Comparison of ENCODE assay signal across 1 cellular context in genomic region chr17:39653662-39654331, GRCh38.
TF ChIP-seq lines count a peak whose summit lies in the region.

No MANE protein-coding gene starts in this region.

TF ChIP-seq in HepG2, 621 proteins besides CTCF, POLR2A, EP300 and RAD21 (continued from another document and continues in another):
- TF ChIP-seq, protein P1, sequence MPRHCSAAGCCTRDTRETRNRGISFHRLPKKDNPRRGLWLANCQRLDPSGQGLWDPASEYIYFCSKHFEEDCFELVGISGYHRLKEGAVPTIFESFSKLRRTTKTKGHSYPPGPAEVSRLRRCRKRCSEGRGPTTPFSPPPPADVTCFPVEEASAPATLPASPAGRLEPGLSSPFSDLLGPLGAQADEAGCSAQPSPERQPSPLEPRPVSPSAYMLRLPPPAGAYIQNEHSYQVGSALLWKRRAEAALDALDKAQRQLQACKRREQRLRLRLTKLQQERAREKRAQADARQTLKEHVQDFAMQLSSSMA (CRISPR knock-in tag; IDR thresholded peaks at IDR 0.05): no peak
- TF ChIP-seq CAMTA2 (CRISPR knock-in tag; IDR thresholded peaks at IDR 0.05; ENCODE audit: borderline replicate concordance) (no peak), FOXJ3 (CRISPR knock-in tag; IDR thresholded peaks at IDR 0.05; ENCODE audit: borderline replicate concordance) (no peak), ZSCAN31 (CRISPR knock-in tag; IDR thresholded peaks at IDR 0.05; ENCODE audit: low read depth) (no peak), ZNF224 (CRISPR knock-in tag; IDR thresholded peaks at IDR 0.05) (no peak), ZIK1 (CRISPR knock-in tag; IDR thresholded peaks at IDR 0.05; ENCODE audit: borderline replicate concordance, low read depth) (no peak), FLYWCH1 (CRISPR knock-in tag; IDR thresholded peaks at IDR 0.05) (no peak), ZNF251 (CRISPR knock-in tag; IDR thresholded peaks at IDR 0.05) (no peak), AGO2 (optimal IDR thresholded peaks at IDR 0.05; ENCODE audit: low read depth, low read length) (no peak), ZNF264 (CRISPR knock-in tag; IDR thresholded peaks at IDR 0.05) (no peak), SNRNP70 (IDR thresholded peaks at IDR 0.05; ENCODE audit: low read depth, low read length) (no peak), RBAK (CRISPR knock-in tag; IDR thresholded peaks at IDR 0.05) (no peak), PHF21A (CRISPR knock-in tag; IDR thresholded peaks at IDR 0.05) (0 out of 2 replicates have a peak, but pooled peaks have one; percentile 28), TBP (CRISPR knock-in tag; IDR thresholded peaks at IDR 0.05) (no peak), ZNF850 (CRISPR knock-in tag; conservative IDR thresholded peaks at IDR 0.05) (no peak), U2AF1 (optimal IDR thresholded peaks at IDR 0.05; ENCODE audit: low read depth, low read length) (peak; percentile 59), ZNF121 (CRISPR knock-in tag; IDR thresholded peaks at IDR 0.05) (no peak), TGIF2 (CRISPR knock-in tag; IDR thresholded peaks at IDR 0.05) (no peak), NBN (conservative IDR thresholded peaks at IDR 0.05) (no peak), MBNL3 (CRISPR knock-in tag; conservative IDR thresholded peaks at IDR 0.05) (no peak), SP5 (CRISPR knock-in tag; IDR thresholded peaks at IDR 0.05; ENCODE audit: borderline replicate concordance, low read depth) (0 out of 2 replicates have a peak, but pooled peaks have one; percentile 45), SSRP1 (CRISPR knock-in tag; IDR thresholded peaks at IDR 0.05) (no peak), CHD2 (IDR thresholded peaks at IDR 0.05; ENCODE audit: low read depth, low read length) (no peak), HDAC6 (IDR thresholded peaks at IDR 0.05; ENCODE audit: low read depth, low read length) (no peak), ZEB1 (IDR thresholded peaks at IDR 0.05; ENCODE audit: insufficient replicate concordance, low read depth) (no peak), ZMYM4 (CRISPR knock-in tag; IDR thresholded peaks at IDR 0.05) (peak; percentile 48; the same call in 1 of the 2 replicates), MZF1 (CRISPR knock-in tag; IDR thresholded peaks at IDR 0.05; ENCODE audit: borderline replicate concordance) (no peak), SOX5 (CRISPR knock-in tag; IDR thresholded peaks at IDR 0.05; ENCODE audit: borderline replicate concordance) (peak; percentile 57; the same call in 1 of the 2 replicates), ZNF460 (CRISPR knock-in tag; IDR thresholded peaks at IDR 0.05; ENCODE audit: borderline replicate concordance) (no peak), ATF7-NPFF (CRISPR knock-in tag; IDR thresholded peaks at IDR 0.05; ENCODE audit: low read depth) (peak; percentile 40), DRAP1 (CRISPR knock-in tag; IDR thresholded peaks at IDR 0.05) (no peak), ZNF557 (CRISPR knock-in tag; IDR thresholded peaks at IDR 0.05) (no peak), MBD4 (IDR thresholded peaks at IDR 0.05; ENCODE audit: borderline replicate concordance, low read length) (no peak), HIVEP1 (CRISPR knock-in tag; IDR thresholded peaks at IDR 0.05) (no peak), POLR2AphosphoS5 (IDR thresholded peaks at IDR 0.05; ENCODE audit: low read depth, low read length) (no peak), ZNF136 (CRISPR knock-in tag; IDR thresholded peaks at IDR 0.05; ENCODE audit: low read depth) (no peak), ZNF75D (CRISPR knock-in tag; IDR thresholded peaks at IDR 0.05; ENCODE audit: borderline replicate concordance) (no peak), YEATS4 (CRISPR knock-in tag; IDR thresholded peaks at IDR 0.05; ENCODE audit: borderline replicate concordance) (no peak), BRD4 (CRISPR knock-in tag; IDR thresholded peaks at IDR 0.05) (no peak), ZNF513 (CRISPR knock-in tag; conservative IDR thresholded peaks at IDR 0.05) (no peak), ATF3 (CRISPR knock-in tag; IDR thresholded peaks at IDR 0.05) (no peak), HNRNPLL (IDR thresholded peaks at IDR 0.05; ENCODE audit: low read depth, low read length, poor library complexity, severe bottlenecking) (no peak), DNMT3B (CRISPR knock-in tag; conservative IDR thresholded peaks at IDR 0.05) (no peak), HIC2 (CRISPR knock-in tag; IDR thresholded peaks at IDR 0.05; ENCODE audit: low read depth) (no peak), POGZ (CRISPR knock-in tag; IDR thresholded peaks at IDR 0.05) (no peak), ARNT2 (CRISPR knock-in tag; IDR thresholded peaks at IDR 0.05; ENCODE audit: low read depth) (0 out of 2 replicates have a peak, but pooled peaks have one; percentile 35), CENPX (CRISPR knock-in tag; IDR thresholded peaks at IDR 0.05) (no peak), RFX1 (IDR thresholded peaks at IDR 0.05) (no peak), ZNF777 (CRISPR knock-in tag; IDR thresholded peaks at IDR 0.05) (no peak), KLF9 (CRISPR knock-in tag; IDR thresholded peaks at IDR 0.05; ENCODE audit: low read depth) (no peak)
- TF ChIP-seq, protein P2, sequence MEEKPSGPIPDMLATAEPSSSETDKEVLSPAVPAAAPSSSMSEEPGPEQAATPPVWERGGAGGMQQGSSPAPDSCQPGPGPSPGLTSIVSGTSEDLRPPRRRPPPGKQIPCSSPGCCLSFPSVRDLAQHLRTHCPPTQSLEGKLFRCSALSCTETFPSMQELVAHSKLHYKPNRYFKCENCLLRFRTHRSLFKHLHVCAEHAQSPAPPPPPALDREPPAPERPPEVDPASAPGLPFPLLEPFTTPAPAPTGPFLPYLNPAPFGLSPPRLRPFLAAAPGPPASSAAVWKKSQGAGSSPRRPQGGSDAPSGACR (CRISPR knock-in tag; IDR thresholded peaks at IDR 0.05): no peak
- TF ChIP-seq, protein P3, sequence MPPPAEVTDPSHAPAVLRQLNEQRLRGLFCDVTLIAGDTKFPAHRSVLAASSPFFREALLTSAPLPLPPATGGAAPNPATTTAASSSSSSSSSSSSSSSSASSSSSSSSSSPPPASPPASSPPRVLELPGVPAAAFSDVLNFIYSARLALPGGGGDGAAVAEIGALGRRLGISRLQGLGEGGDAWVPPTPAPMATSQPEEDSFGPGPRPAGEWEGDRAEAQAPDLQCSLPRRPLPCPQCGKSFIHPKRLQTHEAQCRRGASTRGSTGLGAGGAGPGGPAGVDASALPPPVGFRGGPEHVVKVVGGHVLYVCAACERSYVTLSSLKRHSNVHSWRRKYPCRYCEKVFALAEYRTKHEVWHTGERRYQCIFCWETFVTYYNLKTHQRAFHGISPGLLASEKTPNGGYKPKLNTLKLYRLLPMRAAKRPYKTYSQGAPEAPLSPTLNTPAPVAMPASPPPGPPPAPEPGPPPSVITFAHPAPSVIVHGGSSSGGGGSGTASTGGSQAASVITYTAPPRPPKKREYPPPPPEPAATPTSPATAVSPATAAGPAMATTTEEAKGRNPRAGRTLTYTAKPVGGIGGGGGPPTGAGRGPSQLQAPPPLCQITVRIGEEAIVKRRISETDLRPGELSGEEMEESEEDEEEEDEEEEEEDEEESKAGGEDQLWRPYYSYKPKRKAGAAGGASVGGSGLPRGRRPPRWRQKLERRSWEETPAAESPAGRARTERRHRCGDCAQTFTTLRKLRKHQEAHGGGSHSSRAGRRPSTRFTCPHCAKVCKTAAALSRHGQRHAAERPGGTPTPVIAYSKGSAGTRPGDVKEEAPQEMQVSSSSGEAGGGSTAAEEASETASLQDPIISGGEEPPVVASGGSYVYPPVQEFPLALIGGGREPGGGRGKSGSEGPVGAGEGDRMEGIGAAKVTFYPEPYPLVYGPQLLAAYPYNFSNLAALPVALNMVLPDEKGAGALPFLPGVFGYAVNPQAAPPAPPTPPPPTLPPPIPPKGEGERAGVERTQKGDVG (CRISPR knock-in tag; IDR thresholded peaks at IDR 0.05; ENCODE audit: borderline replicate concordance): no peak; the same call in 1 of the 2 replicates
- TF ChIP-seq, protein P4, sequence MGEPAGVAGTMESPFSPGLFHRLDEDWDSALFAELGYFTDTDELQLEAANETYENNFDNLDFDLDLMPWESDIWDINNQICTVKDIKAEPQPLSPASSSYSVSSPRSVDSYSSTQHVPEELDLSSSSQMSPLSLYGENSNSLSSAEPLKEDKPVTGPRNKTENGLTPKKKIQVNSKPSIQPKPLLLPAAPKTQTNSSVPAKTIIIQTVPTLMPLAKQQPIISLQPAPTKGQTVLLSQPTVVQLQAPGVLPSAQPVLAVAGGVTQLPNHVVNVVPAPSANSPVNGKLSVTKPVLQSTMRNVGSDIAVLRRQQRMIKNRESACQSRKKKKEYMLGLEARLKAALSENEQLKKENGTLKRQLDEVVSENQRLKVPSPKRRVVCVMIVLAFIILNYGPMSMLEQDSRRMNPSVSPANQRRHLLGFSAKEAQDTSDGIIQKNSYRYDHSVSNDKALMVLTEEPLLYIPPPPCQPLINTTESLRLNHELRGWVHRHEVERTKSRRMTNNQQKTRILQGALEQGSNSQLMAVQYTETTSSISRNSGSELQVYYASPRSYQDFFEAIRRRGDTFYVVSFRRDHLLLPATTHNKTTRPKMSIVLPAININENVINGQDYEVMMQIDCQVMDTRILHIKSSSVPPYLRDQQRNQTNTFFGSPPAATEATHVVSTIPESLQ (CRISPR knock-in tag; conservative IDR thresholded peaks at IDR 0.05): no peak
- TF ChIP-seq, protein P5, sequence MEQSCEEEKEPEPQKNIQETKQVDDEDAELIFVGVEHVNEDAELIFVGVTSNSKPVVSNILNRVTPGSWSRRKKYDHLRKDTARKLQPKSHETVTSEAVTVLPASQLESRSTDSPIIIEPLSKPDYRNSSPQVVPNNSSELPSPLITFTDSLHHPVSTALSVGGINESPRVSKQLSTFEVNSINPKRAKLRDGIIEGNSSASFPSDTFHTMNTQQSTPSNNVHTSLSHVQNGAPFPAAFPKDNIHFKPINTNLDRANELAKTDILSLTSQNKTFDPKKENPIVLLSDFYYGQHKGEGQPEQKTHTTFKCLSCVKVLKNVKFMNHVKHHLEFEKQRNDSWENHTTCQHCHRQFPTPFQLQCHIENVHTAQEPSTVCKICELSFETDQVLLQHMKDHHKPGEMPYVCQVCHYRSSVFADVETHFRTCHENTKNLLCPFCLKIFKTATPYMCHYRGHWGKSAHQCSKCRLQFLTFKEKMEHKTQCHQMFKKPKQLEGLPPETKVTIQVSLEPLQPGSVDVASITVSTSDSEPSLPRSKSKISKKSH (CRISPR knock-in tag; IDR thresholded peaks at IDR 0.05; ENCODE audit: borderline replicate concordance): no peak; the same call in 1 of the 2 replicates
- TF ChIP-seq, protein P6, sequence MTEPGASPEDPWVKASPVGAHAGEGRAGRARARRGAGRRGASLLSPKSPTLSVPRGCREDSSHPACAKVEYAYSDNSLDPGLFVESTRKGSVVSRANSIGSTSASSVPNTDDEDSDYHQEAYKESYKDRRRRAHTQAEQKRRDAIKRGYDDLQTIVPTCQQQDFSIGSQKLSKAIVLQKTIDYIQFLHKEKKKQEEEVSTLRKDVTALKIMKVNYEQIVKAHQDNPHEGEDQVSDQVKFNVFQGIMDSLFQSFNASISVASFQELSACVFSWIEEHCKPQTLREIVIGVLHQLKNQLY (CRISPR knock-in tag; IDR thresholded peaks at IDR 0.05): no peak
- TF ChIP-seq, protein P7, sequence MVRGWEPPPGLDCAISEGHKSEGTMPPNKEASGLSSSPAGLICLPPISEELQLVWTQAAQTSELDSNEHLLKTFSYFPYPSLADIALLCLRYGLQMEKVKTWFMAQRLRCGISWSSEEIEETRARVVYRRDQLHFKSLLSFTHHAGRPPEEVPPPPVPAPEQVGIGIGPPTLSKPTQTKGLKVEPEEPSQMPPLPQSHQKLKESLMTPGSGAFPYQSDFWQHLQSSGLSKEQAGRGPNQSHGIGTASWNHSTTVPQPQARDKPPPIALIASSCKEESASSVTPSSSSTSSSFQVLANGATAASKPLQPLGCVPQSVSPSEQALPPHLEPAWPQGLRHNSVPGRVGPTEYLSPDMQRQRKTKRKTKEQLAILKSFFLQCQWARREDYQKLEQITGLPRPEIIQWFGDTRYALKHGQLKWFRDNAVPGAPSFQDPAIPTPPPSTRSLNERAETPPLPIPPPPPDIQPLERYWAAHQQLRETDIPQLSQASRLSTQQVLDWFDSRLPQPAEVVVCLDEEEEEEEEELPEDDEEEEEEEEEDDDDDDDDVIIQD (CRISPR knock-in tag; IDR thresholded peaks at IDR 0.05; ENCODE audit: low read depth): peak; percentile 67; the same call in 1 of the 2 replicates
- TF ChIP-seq, protein P8, sequence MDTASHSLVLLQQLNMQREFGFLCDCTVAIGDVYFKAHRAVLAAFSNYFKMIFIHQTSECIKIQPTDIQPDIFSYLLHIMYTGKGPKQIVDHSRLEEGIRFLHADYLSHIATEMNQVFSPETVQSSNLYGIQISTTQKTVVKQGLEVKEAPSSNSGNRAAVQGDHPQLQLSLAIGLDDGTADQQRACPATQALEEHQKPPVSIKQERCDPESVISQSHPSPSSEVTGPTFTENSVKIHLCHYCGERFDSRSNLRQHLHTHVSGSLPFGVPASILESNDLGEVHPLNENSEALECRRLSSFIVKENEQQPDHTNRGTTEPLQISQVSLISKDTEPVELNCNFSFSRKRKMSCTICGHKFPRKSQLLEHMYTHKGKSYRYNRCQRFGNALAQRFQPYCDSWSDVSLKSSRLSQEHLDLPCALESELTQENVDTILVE (CRISPR knock-in tag; IDR thresholded peaks at IDR 0.05): 0 out of 2 replicates have a peak, but pooled peaks have one; percentile 40
